9 cellular contexts compared by ENCODE assay signal in genomic region chr6:45710304-45710821, GRCh38.
DNase-seq lines count a peak whose midpoint lies in the region; ATAC-seq and TF ChIP-seq lines count a peak whose summit lies in the region.
"Had no signal": no experiment of that assay in that cellular context is flagged by ENCODE, and none has a peak within 500 bp of the region (broad histone marks: within the 10 kb centered on the region; RNA-seq: fewer than 3 reads in every experiment).

No MANE protein-coding gene starts in this region.

- in situ Hi-C loops in gastrocnemius medialis (cut with MboI; ENCODE audit: low sequenced_read_pairs in 4 of 4) = loop anchor here (5.0 to 25.0 kb wide), 8 partner anchors 286 to 1236 kb away; no protein-coding TSS in a partner anchor
- in situ Hi-C loops in HAP-1 (cut with MboI; ENCODE audit: low sequenced_read_pairs) = loop anchor here (10.0 kb wide), 1 partner anchor 1236 kb away; no protein-coding TSS in a partner anchor

- H3K4me1 ChIP-seq in gastrocnemius medialis = peaks cover 0 to 7% of the 10 kb centered on the region in 2 donors
- no peaks in the 10 kb centered on the region for H3K4me1 ChIP-seq in HAP-1

- DNase-seq in RPMI7951 (ENCODE audit: low read depth) (peak; percentile 94), chondrocyte (ENCODE audit: low spot score) (no peak), gastrocnemius medialis (no peak), dorsolateral prefrontal cortex (no peak), HAP-1 (ENCODE audit: low spot score in 2 of 2) (no peak)
- DNase-seq in stimulated activated CD8-positive, alpha-beta memory T cell treated with anti-CD3 and anti-CD28 coated beads, Interleukin-7, amount 100 ng/mL, for 48 hours (ENCODE audit: extremely low read depth in 1 of 2, low read depth in 1 of 2) = peak; percentile 80 to 95

- H3K4me3 ChIP-seq in gastrocnemius medialis (no peak overlapping the region), dorsolateral prefrontal cortex (no peak overlapping the region), HAP-1 (no peak overlapping the region)
- H3K4me3 ChIP-seq: lung had no signal

- H3K9me3 ChIP-seq in gastrocnemius medialis (no peaks in the 10 kb centered on the region), HAP-1 (no peaks in the 10 kb centered on the region)

- H3K36me3 Mint-ChIP-seq in chondrocyte (ENCODE audit: low read depth) = no peaks in the 10 kb centered on the region

- peaks cover 31% of the 10 kb centered on the region for H3K4me1 Mint-ChIP-seq in chondrocyte (ENCODE audit: low read depth)

- peak; percentile 78 for ATAC-seq in GM18909 (IDR thresholded peaks at IDR 0.05; ENCODE audit: poor library complexity, unreplicated experiment)
- ATAC-seq in HG02884 (IDR thresholded peaks at IDR 0.05; ENCODE audit: unreplicated experiment) = peak; percentile 59
- no peak for ATAC-seq in gastrocnemius medialis

- H3K9me3 Mint-ChIP-seq in chondrocyte (ENCODE audit: low read depth) = no peaks in the 10 kb centered on the region

- H3K36me3 ChIP-seq in gastrocnemius medialis = no peaks in the 10 kb centered on the region
- H3K36me3 ChIP-seq in HAP-1 (replicated peaks) = no peaks in the 10 kb centered on the region

- no peaks in the 10 kb centered on the region for H3K27me3 Mint-ChIP-seq in chondrocyte (ENCODE audit: low read depth)

- TF ChIP-seq POLR2A in gastrocnemius medialis (IDR thresholded peaks at IDR 0.05) = no peak

- no peak overlapping the region for H3K4me3 Mint-ChIP-seq in chondrocyte (ENCODE audit: unreplicated experiment)

- peak overlapping the region; percentile 58 for H3K27ac Mint-ChIP-seq in chondrocyte (ENCODE audit: unreplicated experiment)

- H3K27me3 ChIP-seq in gastrocnemius medialis (no peaks in the 10 kb centered on the region), dorsolateral prefrontal cortex (peaks cover 0 to 8% (median 0%) of the 10 kb centered on the region in 45 donors), HAP-1 (ENCODE audit: low read depth) (no peaks in the 10 kb centered on the region)

- TF ChIP-seq CTCF in chondrocyte (IDR thresholded peaks at IDR 0.05) (no peak), gastrocnemius medialis (IDR thresholded peaks at IDR 0.05 in 4 of 5, conservative IDR thresholded peaks at IDR 0.05 in 1 of 5) (no peak), dorsolateral prefrontal cortex (IDR thresholded peaks at IDR 0.05 in 54 of 56, conservative IDR thresholded peaks at IDR 0.05 in 2 of 56; ENCODE audit: low read depth in 1 of 56, partially characterized antibody in 56 of 56) (no peak)

- H3K27ac ChIP-seq in gastrocnemius medialis = no peak overlapping the region
- no peak overlapping the region for H3K27ac ChIP-seq in dorsolateral prefrontal cortex

- intact Hi-C loops in gastrocnemius medialis (cut with DNase I; ENCODE audit: low total_unique reads) = no loop called here
- intact Hi-C loops in dorsolateral prefrontal cortex (cut with DNase I) = loop anchor here (5.0 to 10.0 kb wide), 4 partner anchors 214 to 1236 kb away; no protein-coding TSS in a partner anchor

Comparison
In these comparisons a context has a peak if more than half of its experiments do, and no peak if none do; other contexts are left out.
1. ATAC-seq: peak in GM18909 (single experiment) and HG02884 (single experiment); none in gastrocnemius medialis (0 of 2).
2. DNase-seq: peak in RPMI7951 (single experiment) and stimulated activated CD8-positive, alpha-beta memory T cell treated with anti-CD3 and anti-CD28 coated beads, Interleukin-7, amount 100 ng/mL, for 48 hours (2 of 2); none in chondrocyte (single experiment), gastrocnemius medialis (0 of 2), dorsolateral prefrontal cortex (0 of 10) and HAP-1 (0 of 2).